12 cellular contexts compared by ENCODE assay signal in the genomic region with DNA sequence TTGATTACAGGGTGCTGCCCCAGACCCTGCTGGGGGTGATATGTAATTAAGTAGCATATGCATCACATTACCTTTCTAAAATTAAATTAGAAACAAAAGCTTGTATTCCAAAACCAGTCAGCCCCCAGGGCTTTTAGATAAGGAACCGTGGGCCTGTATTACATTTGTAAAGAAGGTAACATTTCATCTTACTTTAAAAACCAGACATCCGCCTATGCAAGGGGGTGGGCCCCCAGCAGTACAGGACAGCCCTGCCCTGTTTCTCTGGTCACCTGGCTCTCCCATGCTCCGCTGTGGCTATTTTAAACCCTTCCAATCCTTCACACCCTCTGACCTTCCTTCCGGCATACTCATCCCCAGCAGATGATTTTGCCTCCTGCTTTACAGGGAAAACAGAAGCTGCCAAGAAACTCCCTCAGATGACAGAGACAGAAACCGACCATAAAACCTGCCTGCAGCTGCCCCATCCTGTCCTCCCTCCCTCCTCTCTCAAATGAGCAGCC. TPM values are rescaled to one million over a fixed set of nuclear protein-coding genes. Genes with fewer than 3 reads are reported as not detected.
DNase-seq lines count a peak whose midpoint lies in the region; ATAC-seq and TF ChIP-seq lines count a peak whose summit lies in the region.
"Had no signal": no experiment of that assay in that cellular context is flagged by ENCODE, and none has a peak within 500 bp of the region (broad histone marks: within the 10 kb centered on the region; RNA-seq: fewer than 3 reads in every experiment).

No MANE protein-coding gene starts in this region.

- no peaks in the 10 kb centered on the region for H4K20me1 ChIP-seq in osteoblast (ENCODE audit: insufficient read depth, low read length)

- H3K4me3 ChIP-seq in osteoblast (ENCODE audit: insufficient read depth, low read length) = no peak overlapping the region
- H3K4me3 ChIP-seq: thyroid gland had no signal

- no peak overlapping the region for H3K4me2 ChIP-seq in osteoblast (ENCODE audit: insufficient read depth, low read length)

- H3K9me3 ChIP-seq in osteoblast (ENCODE audit: low read depth, low read length) = no peaks in the 10 kb centered on the region
- H3K9me3 ChIP-seq: thyroid gland had no signal

- H3K27ac ChIP-seq in osteoblast (ENCODE audit: low read depth, low read length) = no peak overlapping the region
- H3K27ac ChIP-seq: thyroid gland had no signal

- H2AFZ ChIP-seq in osteoblast (ENCODE audit: low read length) = no peak overlapping the region

- no peaks in the 10 kb centered on the region for H3K36me3 ChIP-seq in osteoblast (ENCODE audit: insufficient read depth, low read length)
- H3K36me3 ChIP-seq: thyroid gland had no signal

- no peaks in the 10 kb centered on the region for H3K79me2 ChIP-seq in osteoblast (ENCODE audit: insufficient read depth, low read length)

- H3K27me3 ChIP-seq in osteoblast (ENCODE audit: insufficient read depth, low read length) = peaks cover 4% of the 10 kb centered on the region
- H3K27me3 ChIP-seq: thyroid gland had no signal

- DNase-seq in Daoy (ENCODE audit: low read depth) (peak; percentile 60), NCI-H1694 treated with DMSO at 0.1 percent for 48 hours (lab: John Stamatoyannopoulos, UW) (peak; percentile 55), epidermal melanocyte (ENCODE audit: insufficient read length, low spot score) (peak; percentile 52), osteoblast (ENCODE audit: insufficient read length, low spot score, missing footprints) (peak; percentile 94), kidney tubule cell (ENCODE audit: low spot score) (no peak), SW480 (ENCODE audit: low spot score) (no peak), ureter (ENCODE audit: low spot score) (no peak)
- DNase-seq: activated T-cell treated with anti-CD3 and anti-CD28 coated beads, Interleukin-2, amount 50 U/mL, for 48 hours; head of caudate nucleus; Kasumi-1; thyroid gland had no signal

- no peak for ATAC-seq in HG03159 (IDR thresholded peaks at IDR 0.05; ENCODE audit: unreplicated experiment)

- peaks cover 17% of the 10 kb centered on the region for H3K4me1 ChIP-seq in osteoblast (ENCODE audit: insufficient read depth, low read length)
- H3K4me1 ChIP-seq: thyroid gland had no signal

- no peak for TF ChIP-seq CTCF in osteoblast (IDR thresholded peaks at IDR 0.05; ENCODE audit: extremely low read depth, low read depth, low read length)

RNA-seq across cellular contexts. Expression of gene KCNC4, which starts 21.9 kb away (rescaled TPM):
- 5.1 and 5.5 TPM in 2 replicates for total RNA-seq in Daoy (2014; rRNA removed; shearing (Covaris generic))
- total RNA-seq in osteoblast (1.4 and 1.5 TPM in 2 replicates), ureter (5.2 TPM)

RNA-seq across cellular contexts. Expression of gene SLC6A17, which starts 37.9 kb away (rescaled TPM):
- 0.46 and 0.60 TPM in 2 replicates for total RNA-seq in Daoy (2014; rRNA removed; shearing (Covaris generic))
- total RNA-seq in osteoblast (under 0.01 and 0.29 TPM in 2 replicates), ureter (not detected)

Comparison
In these comparisons a context has a peak if more than half of its experiments do, and no peak if none do; other contexts are left out.
1. DNase-seq: peak in Daoy (single experiment), NCI-H1694 treated with DMSO at 0.1 percent for 48 hours (single experiment), epidermal melanocyte (single experiment) and osteoblast (single experiment); none in kidney tubule cell (single experiment), SW480 (single experiment) and ureter (single experiment).